ENCODE assay signal across 11 cellular contexts in genomic region chr9:130662927-130663257, GRCh38. TPM values are rescaled to one million over a fixed set of nuclear protein-coding genes. Genes with fewer than 3 reads are reported as not detected.
DNase-seq lines count a peak whose midpoint lies in the region; ATAC-seq, FAIRE-seq and TF ChIP-seq lines count a peak whose summit lies in the region.
"Had no signal": no experiment of that assay in that cellular context is flagged by ENCODE, and none has a peak within 500 bp of the region (broad histone marks: within the 10 kb centered on the region; RNA-seq: fewer than 3 reads in every experiment).

No MANE protein-coding gene starts in this region.

- no peak overlapping the region for H3K4me3 ChIP-seq in HepG2 (replicated peaks in 1 of 3; ENCODE audit: insufficient read depth in 1 of 3, low read depth in 2 of 3, low read length in 3 of 3)
- no peak overlapping the region for H3K4me3 ChIP-seq in right lobe of liver

- ATAC-seq in HepG2, result peak; percentile 7; the same call in 2 of the 3 replicates
- ATAC-seq in right lobe of liver, result no peak
- no peak for ATAC-seq in activated T-helper 17 cell treated with anti-CD3 and anti-CD28 coated beads, Interleukin-2, amount 50 U/mL, for 72 hours (replicated peaks)
- no peak for ATAC-seq in GM21529 (IDR thresholded peaks at IDR 0.05; ENCODE audit: unreplicated experiment)
- no peak for ATAC-seq in GM18907 (IDR thresholded peaks at IDR 0.05; ENCODE audit: unreplicated experiment)

- peaks cover 44% of the 10 kb centered on the region for H3K27me3 Mint-ChIP-seq in activated T-helper 17 cell treated with anti-CD3 and anti-CD28 coated beads, Interleukin-2, amount 50 U/mL, for 72 hours
- H3K27me3 Mint-ChIP-seq in mesothelial cell of epicardium (ENCODE audit: low read depth), result peaks cover 97% of the 10 kb centered on the region

- intact Hi-C loops in HepG2 (cut with micrococcal nuclease; ENCODE audit: unreplicated experiment), result no loop called here
- intact Hi-C loops in right lobe of liver (cut with DNase I), result no loop called here

- H3K9me3 ChIP-seq in HepG2 (ENCODE audit: low read length) (no peaks in the 10 kb centered on the region), right lobe of liver (no peaks in the 10 kb centered on the region)

- no TSS peak for BruUV-seq in HepG2 (replicated peaks; lab: Mats Ljungman, UMichigan)

- peaks cover 4% of the 10 kb centered on the region; the same call in 1 of the 2 replicates for H4K20me1 ChIP-seq in HepG2 (ENCODE audit: insufficient read depth, low read length)

- H3K79me2 ChIP-seq in HepG2 (ENCODE audit: insufficient read depth, low read length), result no peaks in the 10 kb centered on the region

- TF ChIP-seq POLR2A in HepG2 (IDR thresholded peaks at IDR 0.05; ENCODE audit: insufficient read depth in 1 of 2, low read depth in 2 of 2, low read length in 2 of 2) (no peak), right lobe of liver (IDR thresholded peaks at IDR 0.05) (no peak)

- 28% methylated on average over 14 of the region's 16 CpGs for WGBS in HepG2 (ENCODE audit: low lambda C conversion rate)
- WGBS in right lobe of liver (ENCODE audit: insufficient coverage, low coverage, low lambda C conversion rate, missing lambda C conversion rate), result 5% methylated on average over 8 of the region's 16 CpGs

- TF ChIP-seq RAD21 in HepG2 (CRISPR knock-in tag; IDR thresholded peaks at IDR 0.05), result no peak

- H3K36me3 Mint-ChIP-seq in activated T-helper 17 cell treated with anti-CD3 and anti-CD28 coated beads, Interleukin-2, amount 50 U/mL, for 72 hours (ENCODE audit: low read depth), result peaks cover 5% of the 10 kb centered on the region
- H3K36me3 Mint-ChIP-seq in mesothelial cell of epicardium, result peaks cover 3% of the 10 kb centered on the region

- in situ Hi-C loops in HepG2 (cut with HindIII; ENCODE audit: extremely low pct_ligation_motif_present, low pct_unique_long_range_greater_than_20kb), result no loop called here

- no peak for TF ChIP-seq CTCF in HepG2 (CRISPR knock-in tag; IDR thresholded peaks at IDR 0.05)
- no peak for TF ChIP-seq CTCF in right lobe of liver (IDR thresholded peaks at IDR 0.05)
- no peak for TF ChIP-seq CTCF in mesothelial cell of epicardium (IDR thresholded peaks at IDR 0.05; ENCODE audit: unreplicated experiment)

- peaks cover 11% of the 10 kb centered on the region for H3K4me1 Mint-ChIP-seq in activated T-helper 17 cell treated with anti-CD3 and anti-CD28 coated beads, Interleukin-2, amount 50 U/mL, for 72 hours
- peaks cover 23% of the 10 kb centered on the region for H3K4me1 Mint-ChIP-seq in mesothelial cell of epicardium

- peak overlapping the region; percentile 67 for H3K4me3 Mint-ChIP-seq in activated T-helper 17 cell treated with anti-CD3 and anti-CD28 coated beads, Interleukin-2, amount 50 U/mL, for 72 hours
- H3K4me3 Mint-ChIP-seq in mesothelial cell of epicardium, result peak overlapping the region; percentile 37

- peak overlapping the region; percentile 36; the same call in 1 of the 2 replicates for H3K4me2 ChIP-seq in HepG2 (ENCODE audit: low read depth, low read length)

- H3K36me3 ChIP-seq in HepG2 (replicated peaks in 1 of 2; ENCODE audit: control insufficient read depth in 1 of 2, insufficient read depth in 2 of 2, low read length in 2 of 2), result no peaks in the 10 kb centered on the region
- no peaks in the 10 kb centered on the region for H3K36me3 ChIP-seq in right lobe of liver

- TF ChIP-seq EP300 in HepG2 (IDR thresholded peaks at IDR 0.05; ENCODE audit: low read depth in 2 of 2, low read length in 2 of 2) (no peak), HepG2 (CRISPR knock-in tag; IDR thresholded peaks at IDR 0.05; ENCODE audit: borderline replicate concordance) (no peak)

- H3K27me3 ChIP-seq in HepG2 (ENCODE audit: control insufficient read depth in 1 of 2, insufficient read depth in 2 of 2, low read length in 2 of 2), result peaks cover 29 to 96% of the 10 kb centered on the region in 2 experiments
- H3K27me3 ChIP-seq in right lobe of liver, result peaks cover 31 to 70% of the 10 kb centered on the region in 2 donors

- H3K27ac ChIP-seq in HepG2 (ENCODE audit: extremely low read length, insufficient read depth, low read length), result no peak overlapping the region
- no peak overlapping the region for H3K27ac ChIP-seq in right lobe of liver

- no peak overlapping the region for H2AFZ ChIP-seq in HepG2 (ENCODE audit: low read length)

- no peak for DNase-seq in HepG2 (ENCODE audit: low spot score)
- DNase-seq in right lobe of liver, result no peak
- DNase-seq in mesothelial cell of epicardium (ENCODE audit: low spot score in 2 of 2, unreplicated experiment in 2 of 2), result no peak
- DNase-seq in CD1c-positive myeloid dendritic cell (ENCODE audit: extremely low spot score), result no peak
- no peak for DNase-seq in COLO668 (lab: John Stamatoyannopoulos, UW; ENCODE audit: unreplicated experiment)
- DNase-seq: Caco-2, NCI-H446 treated with DMSO at 0.1 percent for 48 hours had no signal

- H3K9me3 Mint-ChIP-seq in activated T-helper 17 cell treated with anti-CD3 and anti-CD28 coated beads, Interleukin-2, amount 50 U/mL, for 72 hours, result no peaks in the 10 kb centered on the region
- H3K9me3 Mint-ChIP-seq in mesothelial cell of epicardium, result no peaks in the 10 kb centered on the region

- no peak overlapping the region for H3K9ac ChIP-seq in HepG2 (ENCODE audit: insufficient read depth, low read depth, low read length)

- FAIRE-seq in HepG2 (lab: Jason Lieb, UNC), result no peak

- H3K4me1 ChIP-seq in HepG2 (ENCODE audit: insufficient read depth, low read length) (peaks cover 26% of the 10 kb centered on the region), right lobe of liver (peaks cover 0 to 33% (median 0%) of the 10 kb centered on the region in 4 donors)
- H3K4me1 ChIP-seq: Caco-2 had no signal

- H3K27ac Mint-ChIP-seq in activated T-helper 17 cell treated with anti-CD3 and anti-CD28 coated beads, Interleukin-2, amount 50 U/mL, for 72 hours, result no peak overlapping the region
- no peak overlapping the region for H3K27ac Mint-ChIP-seq in mesothelial cell of epicardium

- POLR2A ChIA-PET in HepG2 (lab: Yijun Ruan, JAX), result interaction anchor here (1.0 kb wide), 1 partner anchor 20 kb away, joined by 3 read pairs; no protein-coding TSS in a partner anchor

- CTCF ChIA-PET in HepG2 (lab: Yijun Ruan, JAX; ENCODE audit: low intra/inter-chr PET ratio, low total read pairs), result no interaction called here

RNA-seq across cellular contexts. Expression of gene PRDM12, which starts 1.5 kb away (rescaled TPM):
- total RNA-seq in HepG2 (2016; rRNA removed; fragmentation: Illumina TruSeq; extraction: Trizol), result 0.04 TPM in 1 of 2 replicates, not detected in the other
- total RNA-seq in HepG2 (2016; cell fraction: cytosol; rRNA removed; fragmentation: Illumina TruSeq; extraction: Trizol; ENCODE audit: low read depth), result not detected in 2 replicates
- 0.09 TPM in 1 of 2 replicates, not detected in the other for total RNA-seq in HepG2 (2016; cell fraction: insoluble cytoplasmic fraction; rRNA removed; fragmentation: Illumina TruSeq; extraction: Trizol)
- total RNA-seq in HepG2 (2016; cell fraction: membrane; rRNA removed; fragmentation: Illumina TruSeq; extraction: Trizol), result 0.15 TPM in 1 of 2 replicates, not detected in the other
- not detected in 2 replicates for total RNA-seq in HepG2 (2016; cell fraction: nucleus; rRNA removed; fragmentation: Illumina TruSeq; extraction: Trizol)
- polyA plus RNA-seq in HepG2 (2011; rRNA removed), result 0.07 and 0.08 TPM in 2 replicates
- 0.08 and 0.12 TPM in 2 replicates for polyA plus RNA-seq in HepG2 (2011; cell fraction: cytosol; rRNA removed)
- polyA plus RNA-seq in HepG2 (2011; cell fraction: nucleus; rRNA removed), result 0.13 and 0.19 TPM in 2 replicates
- polyA plus RNA-seq in HepG2 (2012), result 0.17 and 0.27 TPM in 2 replicates
- polyA plus RNA-seq in HepG2 (2016; cell fraction: cytosol; fragmentation: Illumina TruSeq; extraction: Trizol; ENCODE audit: low read depth), result 0.08 and 0.09 TPM in 2 replicates
- 0.12 and 0.42 TPM in 2 replicates for polyA plus RNA-seq in HepG2 (2016; cell fraction: insoluble cytoplasmic fraction; fragmentation: Illumina TruSeq; extraction: Trizol; ENCODE audit: low read depth)
- polyA plus RNA-seq in HepG2 (2016; cell fraction: membrane; fragmentation: Illumina TruSeq; extraction: Trizol; ENCODE audit: low read depth), result 0.09 and 0.16 TPM in 2 replicates
- 0.24 and 0.30 TPM in 2 replicates for polyA plus RNA-seq in HepG2 (2016; cell fraction: nucleus; fragmentation: Illumina TruSeq; extraction: Trizol; ENCODE audit: insufficient read depth, low read depth)
- polyA minus RNA-seq in HepG2 (2011; rRNA and poly(A)+ RNA removed; ENCODE audit: low replicate concordance), result 0.12 and 0.40 TPM in 2 replicates
- not detected in 2 replicates for polyA minus RNA-seq in HepG2 (2011; cell fraction: cytosol; rRNA and poly(A)+ RNA removed)
- not detected in 2 replicates for polyA minus RNA-seq in HepG2 (2011; cell fraction: nucleus; rRNA and poly(A)+ RNA removed)
- under 1 TPM in 1 of 6 experiments, not detected in 5; 0.15 TPM for total RNA-seq in right lobe of liver
- total RNA-seq in activated T-helper 17 cell treated with anti-CD3 and anti-CD28 coated beads, Interleukin-2, amount 50 U/mL, for 72 hours, result under 1 TPM in 1 of 2 donors, not detected in 1; 0.15 TPM
- 0.11 TPM in 1 of 3 replicates, not detected in the others for total RNA-seq in mesothelial cell of epicardium
- total RNA-seq: urinary bladder had no signal
- polyA plus RNA-seq: urinary bladder had no signal

RNA-seq across cellular contexts. Expression of gene EXOSC2, which starts 30.7 kb away (rescaled TPM):
- total RNA-seq in HepG2 (2016; rRNA removed; fragmentation: Illumina TruSeq; extraction: Trizol) (63.8 and 74.2 TPM in 2 replicates), right lobe of liver (10 to 100 TPM in 5 of 6 experiments, 1 to 10 TPM in 1; 9.3 to 15.9 (median 13.3) TPM), mesothelial cell of epicardium (52.8 to 56.2 TPM (median 54.4 TPM) in 3 replicates)
- 12.8 and 14.5 TPM in 2 replicates for total RNA-seq in HepG2 (2016; cell fraction: cytosol; rRNA removed; fragmentation: Illumina TruSeq; extraction: Trizol; ENCODE audit: low read depth)
- total RNA-seq in HepG2 (2016; cell fraction: insoluble cytoplasmic fraction; rRNA removed; fragmentation: Illumina TruSeq; extraction: Trizol), result 68.2 and 72.7 TPM in 2 replicates
- 20.9 and 24.0 TPM in 2 replicates for total RNA-seq in HepG2 (2016; cell fraction: membrane; rRNA removed; fragmentation: Illumina TruSeq; extraction: Trizol)
- 62.3 and 62.8 TPM in 2 replicates for total RNA-seq in HepG2 (2016; cell fraction: nucleus; rRNA removed; fragmentation: Illumina TruSeq; extraction: Trizol)
- polyA plus RNA-seq in HepG2 (2011; rRNA removed), result 24.9 and 27.5 TPM in 2 replicates
- 17.0 and 21.5 TPM in 2 replicates for polyA plus RNA-seq in HepG2 (2011; cell fraction: cytosol; rRNA removed)
- 39.4 and 40.1 TPM in 2 replicates for polyA plus RNA-seq in HepG2 (2011; cell fraction: nucleus; rRNA removed)
- 14.9 and 20.3 TPM in 2 replicates for polyA plus RNA-seq in HepG2 (2012)
- 5.0 TPM in 2 replicates for polyA plus RNA-seq in HepG2 (2016; cell fraction: cytosol; fragmentation: Illumina TruSeq; extraction: Trizol; ENCODE audit: low read depth)
- 55.4 and 66.7 TPM in 2 replicates for polyA plus RNA-seq in HepG2 (2016; cell fraction: insoluble cytoplasmic fraction; fragmentation: Illumina TruSeq; extraction: Trizol; ENCODE audit: low read depth)
- 9.3 and 9.6 TPM in 2 replicates for polyA plus RNA-seq in HepG2 (2016; cell fraction: membrane; fragmentation: Illumina TruSeq; extraction: Trizol; ENCODE audit: low read depth)
- 97.7 and 110 TPM in 2 replicates for polyA plus RNA-seq in HepG2 (2016; cell fraction: nucleus; fragmentation: Illumina TruSeq; extraction: Trizol; ENCODE audit: insufficient read depth, low read depth)
- polyA minus RNA-seq in HepG2 (2011; rRNA and poly(A)+ RNA removed; ENCODE audit: low replicate concordance), result 28.7 and 165 TPM in 2 replicates
- polyA minus RNA-seq in HepG2 (2011; cell fraction: cytosol; rRNA and poly(A)+ RNA removed), result 21.2 and 31.5 TPM in 2 replicates
- 51.8 and 52.0 TPM in 2 replicates for polyA minus RNA-seq in HepG2 (2011; cell fraction: nucleus; rRNA and poly(A)+ RNA removed)
- 10 to 100 TPM; 66.9 to 89.1 TPM for total RNA-seq in activated T-helper 17 cell treated with anti-CD3 and anti-CD28 coated beads, Interleukin-2, amount 50 U/mL, for 72 hours
